In the genomic region with DNA sequence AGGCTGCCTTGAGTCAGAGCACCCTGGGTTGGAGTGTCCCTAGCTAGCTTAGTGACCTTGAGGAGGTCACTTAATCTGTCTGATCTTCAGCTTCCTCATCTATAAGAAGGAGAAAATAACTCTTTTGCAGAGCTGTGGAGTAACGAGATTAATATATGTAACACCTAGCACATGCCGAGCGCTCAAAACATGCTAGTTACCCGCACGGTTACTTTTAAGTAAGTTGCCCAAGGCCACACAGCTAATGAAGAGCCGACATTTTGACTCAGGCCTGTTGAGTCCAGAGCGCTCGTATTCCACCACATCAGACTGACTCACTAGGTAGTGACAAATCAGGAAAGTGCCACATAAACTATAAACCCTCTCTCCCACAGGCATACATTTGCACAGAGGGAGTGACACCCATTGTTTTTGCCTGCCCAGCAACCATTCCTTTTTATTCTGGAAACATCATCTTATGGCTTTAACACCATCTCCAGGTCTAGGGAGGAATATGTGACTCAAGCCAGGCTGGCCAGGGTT, we compare ENCODE assay signal across 2 cellular contexts.
A peak's percentile ranks its signal among the peaks of the same experiment; 100 is the strongest.
TF ChIP-seq lines count a peak whose summit lies in the region.

No MANE protein-coding gene starts in this region.

TF ChIP-seq in endothelial cell of umbilical vein, 7 proteins besides CTCF, POLR2A, EP300 and RAD21:
- TF ChIP-seq FOS (IDR thresholded peaks at IDR 0.05; ENCODE audit: borderline replicate concordance, insufficient read depth, low read length): peak; percentile 75
- no peak for TF ChIP-seq GATA2 (IDR thresholded peaks at IDR 0.05; ENCODE audit: insufficient read depth, insufficient read length, low read depth, low read length)
- TF ChIP-seq POLR2AphosphoS5 (IDR thresholded peaks at IDR 0.05; ENCODE audit: insufficient read depth, low read depth, low read length): peak; percentile 29
- peak; percentile 24 for TF ChIP-seq JUN (IDR thresholded peaks at IDR 0.05; ENCODE audit: borderline replicate concordance, insufficient read depth, insufficient read length, low read depth)

TF ChIP-seq in WTC11, 78 proteins besides CTCF, POLR2A, EP300 and RAD21:
- no peak for TF ChIP-seq ZNF232 (CRISPR knock-in tag; IDR thresholded peaks at IDR 0.05)
- TF ChIP-seq JUN (CRISPR knock-in tag; IDR thresholded peaks at IDR 0.05): no peak
- TF ChIP-seq, protein P1, sequence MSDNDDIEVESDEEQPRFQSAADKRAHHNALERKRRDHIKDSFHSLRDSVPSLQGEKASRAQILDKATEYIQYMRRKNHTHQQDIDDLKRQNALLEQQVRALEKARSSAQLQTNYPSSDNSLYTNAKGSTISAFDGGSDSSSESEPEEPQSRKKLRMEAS (CRISPR knock-in tag; IDR thresholded peaks at IDR 0.05): no peak
- TF ChIP-seq, protein P2, sequence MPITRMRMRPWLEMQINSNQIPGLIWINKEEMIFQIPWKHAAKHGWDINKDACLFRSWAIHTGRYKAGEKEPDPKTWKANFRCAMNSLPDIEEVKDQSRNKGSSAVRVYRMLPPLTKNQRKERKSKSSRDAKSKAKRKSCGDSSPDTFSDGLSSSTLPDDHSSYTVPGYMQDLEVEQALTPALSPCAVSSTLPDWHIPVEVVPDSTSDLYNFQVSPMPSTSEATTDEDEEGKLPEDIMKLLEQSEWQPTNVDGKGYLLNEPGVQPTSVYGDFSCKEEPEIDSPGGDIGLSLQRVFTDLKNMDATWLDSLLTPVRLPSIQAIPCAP (CRISPR knock-in tag; IDR thresholded peaks at IDR 0.05): no peak
